ENCODE assay signal across 8 cellular contexts in genomic region chr11:115170133-115170815, GRCh38.
DNase-seq lines count a peak whose midpoint lies in the region; ATAC-seq and TF ChIP-seq lines count a peak whose summit lies in the region.

No MANE protein-coding gene starts in this region.

- DNase-seq in AG09319 (ENCODE audit: extremely low read depth, low read depth) (no peak), EL (peak; percentile 4), NCI-H82 treated with DMSO at 0.1 percent for 48 hours (lab: John Stamatoyannopoulos, UW; ENCODE audit: unreplicated experiment) (peak; percentile 45), osteoblast (ENCODE audit: insufficient read length, low spot score, missing footprints) (no peak), aorta (no peak), middle frontal gyrus (ENCODE audit: extremely low spot score, low spot score) (no peak)
- peak; percentile 20 to 51 (median 39) for DNase-seq in effector memory CD8-positive, alpha-beta T cell

- H3K27me3 ChIP-seq in osteoblast (ENCODE audit: insufficient read depth, low read length) (no peaks in the 10 kb centered on the region), aorta (ENCODE audit: control insufficient read depth in 1 of 2, insufficient read depth in 2 of 2, low read length in 1 of 2) (no peaks in the 10 kb centered on the region)

- H3K4me1 ChIP-seq in osteoblast (ENCODE audit: insufficient read depth, low read length) (no peaks in the 10 kb centered on the region), aorta (ENCODE audit: control insufficient read depth in 1 of 2, insufficient read depth in 2 of 2, low read length in 2 of 2) (no peaks in the 10 kb centered on the region)

- no peaks in the 10 kb centered on the region for H3K36me3 Mint-ChIP-seq in effector memory CD8-positive, alpha-beta T cell (ENCODE audit: insufficient read depth)

- no peak for ATAC-seq in effector memory CD8-positive, alpha-beta T cell (replicated peaks)
- ATAC-seq in aorta (ENCODE audit: low FRiP score) (no peak), HG03095 (IDR thresholded peaks at IDR 0.05; ENCODE audit: unreplicated experiment) (no peak)

- H3K36me3 ChIP-seq in osteoblast (ENCODE audit: insufficient read depth, low read length) (no peaks in the 10 kb centered on the region), aorta (ENCODE audit: control insufficient read depth in 1 of 2, insufficient read depth in 2 of 2, low read length in 1 of 2) (no peaks in the 10 kb centered on the region)

- intact Hi-C loops in aorta (cut with DNase I), result no loop called here

- H3K4me2 ChIP-seq in osteoblast (ENCODE audit: insufficient read depth, low read length), result no peak overlapping the region

- H3K27ac ChIP-seq in osteoblast (ENCODE audit: low read depth, low read length), result no peak overlapping the region
- H3K27ac ChIP-seq in aorta (ENCODE audit: low read depth in 1 of 2, low read length in 2 of 2), result no peak overlapping the region

- TF ChIP-seq CTCF in AG09319 (IDR thresholded peaks at IDR 0.05; ENCODE audit: low read depth, low read length) (peak; percentile 61), osteoblast (IDR thresholded peaks at IDR 0.05; ENCODE audit: extremely low read depth, low read depth, low read length) (peak; percentile 65)

- no peaks in the 10 kb centered on the region for H3K79me2 ChIP-seq in osteoblast (ENCODE audit: insufficient read depth, low read length)

- no peak overlapping the region for H2AFZ ChIP-seq in osteoblast (ENCODE audit: low read length)

- no peak overlapping the region for H3K27ac Mint-ChIP-seq in effector memory CD8-positive, alpha-beta T cell

- peaks cover 0 to 4% of the 10 kb centered on the region in 2 donors for H3K4me1 Mint-ChIP-seq in effector memory CD8-positive, alpha-beta T cell (ENCODE audit: low read depth in 2 of 2)

- no peak overlapping the region for H3K4me3 Mint-ChIP-seq in effector memory CD8-positive, alpha-beta T cell

- 56 to 62% methylated on average over 8 of the region's 8 CpGs for WGBS in aorta, 2 donors

- H3K9me3 ChIP-seq in osteoblast (ENCODE audit: low read depth, low read length) (no peaks in the 10 kb centered on the region), aorta (ENCODE audit: control insufficient read depth, low read length) (no peaks in the 10 kb centered on the region)

- H3K9me3 Mint-ChIP-seq in effector memory CD8-positive, alpha-beta T cell, result no peaks in the 10 kb centered on the region

- H3K4me3 ChIP-seq in osteoblast (ENCODE audit: insufficient read depth, low read length) (no peak overlapping the region), aorta (ENCODE audit: low read length in 2 of 2) (no peak overlapping the region)

- peaks cover 0 to 19% of the 10 kb centered on the region in 2 donors for H3K27me3 Mint-ChIP-seq in effector memory CD8-positive, alpha-beta T cell

- H4K20me1 ChIP-seq in osteoblast (ENCODE audit: insufficient read depth, low read length), result no peaks in the 10 kb centered on the region

Comparison
In these comparisons a context has a peak if more than half of its experiments do, and no peak if none do; other contexts are left out.
1. DNase-seq: peak in EL (single experiment), NCI-H82 treated with DMSO at 0.1 percent for 48 hours (single experiment) and effector memory CD8-positive, alpha-beta T cell (3 of 3); none in AG09319 (single experiment), osteoblast (single experiment), aorta (0 of 2) and middle frontal gyrus (single experiment).